In the genomic region with DNA sequence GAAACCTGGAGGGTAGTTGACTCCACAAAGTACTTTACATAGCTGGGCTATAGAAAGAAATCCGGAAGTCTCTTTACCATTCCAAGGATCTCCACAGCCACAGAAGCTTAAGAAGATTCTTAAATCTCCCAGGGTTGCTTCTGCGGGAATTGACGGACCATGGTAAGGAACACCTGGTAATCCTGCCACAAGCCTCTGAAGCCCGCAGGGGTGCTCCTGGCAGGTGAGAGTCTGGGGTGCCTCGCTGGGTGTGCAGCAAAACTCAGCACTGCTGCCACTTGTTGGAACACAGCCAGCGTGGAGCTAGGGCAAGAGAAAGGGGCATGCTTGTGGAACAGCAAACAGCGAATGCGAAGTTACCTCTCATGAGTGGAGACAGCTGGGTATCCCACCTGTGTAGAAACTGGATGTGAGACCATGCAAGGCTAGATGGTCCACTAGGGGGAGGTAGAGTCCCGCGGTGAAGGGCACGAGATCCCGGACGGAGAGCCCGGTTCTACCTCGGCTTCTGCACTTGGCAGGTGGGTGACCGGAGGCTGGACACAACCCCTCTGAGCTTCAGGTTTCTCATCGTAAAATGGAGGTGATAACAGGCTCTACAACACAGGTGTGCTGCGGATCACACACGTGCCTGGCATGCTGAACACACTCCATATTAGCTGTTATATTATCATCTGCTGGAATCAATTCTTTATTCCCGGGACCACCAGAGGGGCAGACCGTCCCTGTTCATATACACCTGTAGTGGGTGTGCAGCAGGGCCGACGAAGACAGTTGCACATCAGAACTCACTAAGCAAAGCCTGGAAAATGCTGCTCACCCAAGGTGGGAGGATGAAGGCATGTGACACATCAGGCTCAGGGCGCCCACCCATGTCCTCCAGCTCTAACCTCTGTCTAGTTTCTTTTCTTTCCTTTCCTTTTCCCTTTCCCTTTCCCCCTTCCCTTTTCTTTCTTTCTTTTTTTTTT, we compare ENCODE assay signal across 8 cellular contexts. TPM values are rescaled to one million over a fixed set of nuclear protein-coding genes. Genes with fewer than 3 reads are reported as not detected.
DNase-seq lines count a peak whose midpoint lies in the region; ATAC-seq and TF ChIP-seq lines count a peak whose summit lies in the region.

No MANE protein-coding gene starts in this region.

- H3K27ac ChIP-seq in ovary, result no peak overlapping the region
- no peak overlapping the region for H3K27ac ChIP-seq in tibial artery

- peaks cover 4% of the 10 kb centered on the region for H3K27me3 Mint-ChIP-seq in activated T-helper 2 cell treated with anti-CD3 and anti-CD28 coated beads, Interferon-gamma antibody, Interleukin-2, Interleukin-4, amounts not matched to agents 10 μg/mL and 5 μg/mL and 100 μg/mL, durations not matched to agents 14 hours and 24 hours and 36 hours (ENCODE audit: low read depth)

- H3K36me3 ChIP-seq in ovary (no peaks in the 10 kb centered on the region), tibial artery (no peaks in the 10 kb centered on the region)

- in situ Hi-C loops in KBM-7 (cut with MboI; ENCODE audit: low pct_unique_long_range_greater_than_20kb, low sequenced_read_pairs), result loop anchor here (10.0 kb wide), 1 partner anchor 88 kb away; no protein-coding TSS in a partner anchor

- H3K36me3 Mint-ChIP-seq in activated T-helper 2 cell treated with anti-CD3 and anti-CD28 coated beads, Interferon-gamma antibody, Interleukin-2, Interleukin-4, amounts not matched to agents 10 μg/mL and 5 μg/mL and 100 μg/mL, durations not matched to agents 14 hours and 24 hours and 36 hours (ENCODE audit: low read depth), result peaks cover 3% of the 10 kb centered on the region

- H3K4me3 Mint-ChIP-seq in activated T-helper 2 cell treated with anti-CD3 and anti-CD28 coated beads, Interferon-gamma antibody, Interleukin-2, Interleukin-4, amounts not matched to agents 10 μg/mL and 5 μg/mL and 100 μg/mL, durations not matched to agents 14 hours and 24 hours and 36 hours (ENCODE audit: low read depth), result no peak overlapping the region

- no peak overlapping the region for H3K4me3 ChIP-seq in ovary
- H3K4me3 ChIP-seq in tibial artery, result no peak overlapping the region

- no peak for TF ChIP-seq EP300 in ovary (IDR thresholded peaks at IDR 0.05)

- no peaks in the 10 kb centered on the region for H3K27me3 ChIP-seq in ovary
- H3K27me3 ChIP-seq in tibial artery, result peaks cover 0 to 33% of the 10 kb centered on the region in 2 donors

- H3K4me1 ChIP-seq in ovary (ENCODE audit: insufficient read depth) (no peaks in the 10 kb centered on the region), tibial artery (no peaks in the 10 kb centered on the region)

- H3K4me1 Mint-ChIP-seq in activated T-helper 2 cell treated with anti-CD3 and anti-CD28 coated beads, Interferon-gamma antibody, Interleukin-2, Interleukin-4, amounts not matched to agents 10 μg/mL and 5 μg/mL and 100 μg/mL, durations not matched to agents 14 hours and 24 hours and 36 hours (ENCODE audit: low read depth), result peaks cover 17% of the 10 kb centered on the region

- peak; percentile 92 for ATAC-seq in GM21528 (IDR thresholded peaks at IDR 0.05; ENCODE audit: low FRiP score, unreplicated experiment)

- H3K9me3 ChIP-seq in ovary (no peaks in the 10 kb centered on the region), tibial artery (no peaks in the 10 kb centered on the region)

- intact Hi-C loops in activated T-helper 2 cell treated with anti-CD3 and anti-CD28 coated beads, Interferon-gamma antibody, Interleukin-2, Interleukin-4, amounts not matched to agents 10 μg/mL and 5 μg/mL and 100 μg/mL, durations not matched to agents 14 hours and 24 hours and 36 hours (cut with micrococcal nuclease), result loop anchor here (1.0 to 2.0 kb wide), 2 partner anchors 90 to 258 kb away; no protein-coding TSS in a partner anchor
- intact Hi-C loops in ovary (cut with DNase I), result loop anchor here (5.0 to 10.0 kb wide), 4 partner anchors 86 to 261 kb away; no protein-coding TSS in a partner anchor
- intact Hi-C loops in tibial artery (cut with DNase I; ENCODE audit: low total_unique reads), result loop anchor here (2.0 to 5.0 kb wide), 2 partner anchors 91 to 260 kb away; no protein-coding TSS in a partner anchor

- peaks cover 9% of the 10 kb centered on the region for H3K9me3 Mint-ChIP-seq in activated T-helper 2 cell treated with anti-CD3 and anti-CD28 coated beads, Interferon-gamma antibody, Interleukin-2, Interleukin-4, amounts not matched to agents 10 μg/mL and 5 μg/mL and 100 μg/mL, durations not matched to agents 14 hours and 24 hours and 36 hours

- TF ChIP-seq POLR2A in ovary (IDR thresholded peaks at IDR 0.05), result no peak

- H3K27ac Mint-ChIP-seq in activated T-helper 2 cell treated with anti-CD3 and anti-CD28 coated beads, Interferon-gamma antibody, Interleukin-2, Interleukin-4, amounts not matched to agents 10 μg/mL and 5 μg/mL and 100 μg/mL, durations not matched to agents 14 hours and 24 hours and 36 hours, result peak overlapping the region; percentile 24

- peak; percentile 62 for DNase-seq in DMS153 (lab: John Stamatoyannopoulos, UW)
- peak; percentile 65 for DNase-seq in KBM-7
- peak; percentile 42 for DNase-seq in RPMI7951 (ENCODE audit: low read depth)
- peak; percentile 60 for DNase-seq in activated T-helper 2 cell treated with anti-CD3 and anti-CD28 coated beads, Interferon-gamma antibody, Interleukin-2, Interleukin-4, amounts not matched to agents 10 μg/mL and 5 μg/mL and 100 μg/mL, durations not matched to agents 14 hours and 24 hours and 36 hours (ENCODE audit: low spot score)
- DNase-seq in foreskin melanocyte, result peak; percentile 22
- peak; percentile 49 to 75 (median 73) for DNase-seq in ovary
- peak; percentile 52 to 71 for DNase-seq in tibial artery

- TF ChIP-seq CTCF in ovary (IDR thresholded peaks at IDR 0.05), result peak; percentile 64 to 71 (median 67)
- peak; percentile 86 to 95 for TF ChIP-seq CTCF in tibial artery (IDR thresholded peaks at IDR 0.05)

- WGBS in ovary, 3 donors, result 19 to 27% (median 26%) methylated on average over 23 to 24 of the region's 24 CpGs

RNA-seq across cellular contexts. Expression of a gene that starts 24.1 kb away (rescaled TPM):
- 29.1 and 34.6 TPM in 2 replicates for total RNA-seq in RPMI7951 (2014; rRNA removed; shearing (Covaris generic))
- total RNA-seq in activated T-helper 2 cell treated with anti-CD3 and anti-CD28 coated beads, Interferon-gamma antibody, Interleukin-2, Interleukin-4, amounts not matched to agents 10 μg/mL and 5 μg/mL and 100 μg/mL, durations not matched to agents 14 hours and 24 hours and 36 hours, result 53.4 and 55.1 TPM in 2 replicates
- total RNA-seq in ovary, result 10 to 100 TPM; 38.7 to 52.1 (median 46.8) TPM
- 10 to 100 TPM; 57.2 to 87.5 TPM for polyA plus RNA-seq in ovary

Comparison
In these comparisons a context has a peak if more than half of its experiments do, and no peak if none do; other contexts are left out.
1. DNase-seq: peak in every context shown above with its lines; median percentile 73 in ovary; 65 in KBM-7; 62 in DMS153; 62 in tibial artery; 60 in activated T-helper 2 cell treated with anti-CD3 and anti-CD28 coated beads, Interferon-gamma antibody, Interleukin-2, Interleukin-4, amounts not matched to agents 10 μg/mL and 5 μg/mL and 100 μg/mL, durations not matched to agents 14 hours and 24 hours and 36 hours; 42 in RPMI7951; 22 in foreskin melanocyte.